ENCODE assay signal across 1 cellular context in the genomic region with DNA sequence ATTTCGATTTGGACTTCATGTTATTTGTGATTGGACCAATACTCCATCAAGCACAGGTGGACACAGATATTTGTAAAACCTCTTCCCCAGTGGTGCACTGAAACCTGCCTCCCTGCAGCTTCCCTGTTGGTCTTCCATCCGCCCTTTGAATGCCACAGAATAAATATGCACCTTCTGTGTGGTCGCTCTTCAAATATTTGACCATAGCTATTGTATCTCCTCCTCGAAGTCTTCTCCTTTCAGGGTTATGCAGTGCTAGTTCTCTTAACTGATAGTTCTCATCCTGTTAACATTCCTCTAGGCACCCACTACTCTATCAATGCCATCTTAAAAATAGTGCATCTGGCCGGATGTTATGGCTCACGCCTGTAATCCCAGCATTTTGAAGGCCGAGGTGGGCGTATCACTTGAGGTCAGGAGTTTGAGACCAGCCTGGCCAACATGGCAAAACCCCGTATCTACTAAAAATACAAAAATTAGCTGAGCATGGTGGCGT.
TF ChIP-seq lines count a peak whose summit lies in the region.

No MANE protein-coding gene starts in this region.

TF ChIP-seq in HepG2, 621 proteins besides CTCF, POLR2A, EP300 and RAD21 (continued from another document and continues in another):
- TF ChIP-seq, protein P1, sequence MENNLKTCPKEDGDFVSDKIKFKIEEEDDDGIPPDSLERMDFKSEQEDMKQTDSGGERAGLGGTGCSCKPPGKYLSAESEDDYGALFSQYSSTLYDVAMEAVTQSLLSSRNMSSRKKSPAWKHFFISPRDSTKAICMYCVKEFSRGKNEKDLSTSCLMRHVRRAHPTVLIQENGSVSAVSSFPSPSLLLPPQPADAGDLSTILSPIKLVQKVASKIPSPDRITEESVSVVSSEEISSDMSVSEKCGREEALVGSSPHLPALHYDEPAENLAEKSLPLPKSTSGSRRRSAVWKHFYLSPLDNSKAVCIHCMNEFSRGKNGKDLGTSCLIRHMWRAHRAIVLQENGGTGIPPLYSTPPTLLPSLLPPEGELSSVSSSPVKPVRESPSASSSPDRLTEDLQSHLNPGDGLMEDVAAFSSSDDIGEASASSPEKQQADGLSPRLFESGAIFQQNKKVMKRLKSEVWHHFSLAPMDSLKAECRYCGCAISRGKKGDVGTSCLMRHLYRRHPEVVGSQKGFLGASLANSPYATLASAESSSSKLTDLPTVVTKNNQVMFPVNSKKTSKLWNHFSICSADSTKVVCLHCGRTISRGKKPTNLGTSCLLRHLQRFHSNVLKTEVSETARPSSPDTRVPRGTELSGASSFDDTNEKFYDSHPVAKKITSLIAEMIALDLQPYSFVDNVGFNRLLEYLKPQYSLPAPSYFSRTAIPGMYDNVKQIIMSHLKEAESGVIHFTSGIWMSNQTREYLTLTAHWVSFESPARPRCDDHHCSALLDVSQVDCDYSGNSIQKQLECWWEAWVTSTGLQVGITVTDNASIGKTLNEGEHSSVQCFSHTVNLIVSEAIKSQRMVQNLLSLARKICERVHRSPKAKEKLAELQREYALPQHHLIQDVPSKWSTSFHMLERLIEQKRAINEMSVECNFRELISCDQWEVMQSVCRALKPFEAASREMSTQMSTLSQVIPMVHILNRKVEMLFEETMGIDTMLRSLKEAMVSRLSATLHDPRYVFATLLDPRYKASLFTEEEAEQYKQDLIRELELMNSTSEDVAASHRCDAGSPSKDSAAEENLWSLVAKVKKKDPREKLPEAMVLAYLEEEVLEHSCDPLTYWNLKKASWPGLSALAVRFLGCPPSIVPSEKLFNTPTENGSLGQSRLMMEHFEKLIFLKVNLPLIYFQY (CRISPR knock-in tag; IDR thresholded peaks at IDR 0.05; ENCODE audit: borderline replicate concordance): peak; percentile 93
- no peak for TF ChIP-seq MAZ (IDR thresholded peaks at IDR 0.05; ENCODE audit: borderline replicate concordance, low read depth, low read length)
- TF ChIP-seq MAZ (CRISPR knock-in tag; IDR thresholded peaks at IDR 0.05; ENCODE audit: low read depth): peak; percentile 40; the same call in 1 of the 2 replicates
- TF ChIP-seq, protein P2, sequence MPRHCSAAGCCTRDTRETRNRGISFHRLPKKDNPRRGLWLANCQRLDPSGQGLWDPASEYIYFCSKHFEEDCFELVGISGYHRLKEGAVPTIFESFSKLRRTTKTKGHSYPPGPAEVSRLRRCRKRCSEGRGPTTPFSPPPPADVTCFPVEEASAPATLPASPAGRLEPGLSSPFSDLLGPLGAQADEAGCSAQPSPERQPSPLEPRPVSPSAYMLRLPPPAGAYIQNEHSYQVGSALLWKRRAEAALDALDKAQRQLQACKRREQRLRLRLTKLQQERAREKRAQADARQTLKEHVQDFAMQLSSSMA (CRISPR knock-in tag; IDR thresholded peaks at IDR 0.05): no peak
- TF ChIP-seq GZF1 (CRISPR knock-in tag; IDR thresholded peaks at IDR 0.05): 0 out of 2 replicates have a peak, but pooled peaks have one; percentile 81
- peak; percentile 97 for TF ChIP-seq GATA4 (IDR thresholded peaks at IDR 0.05; ENCODE audit: borderline replicate concordance, low read depth)
- TF ChIP-seq, protein P3, sequence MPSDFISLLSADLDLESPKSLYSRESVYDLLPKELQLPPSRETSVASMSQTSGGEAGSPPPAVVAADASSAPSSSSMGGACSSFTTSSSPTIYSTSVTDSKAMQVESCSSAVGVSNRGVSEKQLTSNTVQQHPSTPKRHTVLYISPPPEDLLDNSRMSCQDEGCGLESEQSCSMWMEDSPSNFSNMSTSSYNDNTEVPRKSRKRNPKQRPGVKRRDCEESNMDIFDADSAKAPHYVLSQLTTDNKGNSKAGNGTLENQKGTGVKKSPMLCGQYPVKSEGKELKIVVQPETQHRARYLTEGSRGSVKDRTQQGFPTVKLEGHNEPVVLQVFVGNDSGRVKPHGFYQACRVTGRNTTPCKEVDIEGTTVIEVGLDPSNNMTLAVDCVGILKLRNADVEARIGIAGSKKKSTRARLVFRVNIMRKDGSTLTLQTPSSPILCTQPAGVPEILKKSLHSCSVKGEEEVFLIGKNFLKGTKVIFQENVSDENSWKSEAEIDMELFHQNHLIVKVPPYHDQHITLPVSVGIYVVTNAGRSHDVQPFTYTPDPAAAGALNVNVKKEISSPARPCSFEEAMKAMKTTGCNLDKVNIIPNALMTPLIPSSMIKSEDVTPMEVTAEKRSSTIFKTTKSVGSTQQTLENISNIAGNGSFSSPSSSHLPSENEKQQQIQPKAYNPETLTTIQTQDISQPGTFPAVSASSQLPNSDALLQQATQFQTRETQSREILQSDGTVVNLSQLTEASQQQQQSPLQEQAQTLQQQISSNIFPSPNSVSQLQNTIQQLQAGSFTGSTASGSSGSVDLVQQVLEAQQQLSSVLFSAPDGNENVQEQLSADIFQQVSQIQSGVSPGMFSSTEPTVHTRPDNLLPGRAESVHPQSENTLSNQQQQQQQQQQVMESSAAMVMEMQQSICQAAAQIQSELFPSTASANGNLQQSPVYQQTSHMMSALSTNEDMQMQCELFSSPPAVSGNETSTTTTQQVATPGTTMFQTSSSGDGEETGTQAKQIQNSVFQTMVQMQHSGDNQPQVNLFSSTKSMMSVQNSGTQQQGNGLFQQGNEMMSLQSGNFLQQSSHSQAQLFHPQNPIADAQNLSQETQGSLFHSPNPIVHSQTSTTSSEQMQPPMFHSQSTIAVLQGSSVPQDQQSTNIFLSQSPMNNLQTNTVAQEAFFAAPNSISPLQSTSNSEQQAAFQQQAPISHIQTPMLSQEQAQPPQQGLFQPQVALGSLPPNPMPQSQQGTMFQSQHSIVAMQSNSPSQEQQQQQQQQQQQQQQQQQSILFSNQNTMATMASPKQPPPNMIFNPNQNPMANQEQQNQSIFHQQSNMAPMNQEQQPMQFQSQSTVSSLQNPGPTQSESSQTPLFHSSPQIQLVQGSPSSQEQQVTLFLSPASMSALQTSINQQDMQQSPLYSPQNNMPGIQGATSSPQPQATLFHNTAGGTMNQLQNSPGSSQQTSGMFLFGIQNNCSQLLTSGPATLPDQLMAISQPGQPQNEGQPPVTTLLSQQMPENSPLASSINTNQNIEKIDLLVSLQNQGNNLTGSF (CRISPR knock-in tag; IDR thresholded peaks at IDR 0.05): no peak
- no peak; a peak in 1 of 4 replicates for TF ChIP-seq NR2F1 (CRISPR knock-in tag; IDR thresholded peaks at IDR 0.05)
- TF ChIP-seq, protein P4, sequence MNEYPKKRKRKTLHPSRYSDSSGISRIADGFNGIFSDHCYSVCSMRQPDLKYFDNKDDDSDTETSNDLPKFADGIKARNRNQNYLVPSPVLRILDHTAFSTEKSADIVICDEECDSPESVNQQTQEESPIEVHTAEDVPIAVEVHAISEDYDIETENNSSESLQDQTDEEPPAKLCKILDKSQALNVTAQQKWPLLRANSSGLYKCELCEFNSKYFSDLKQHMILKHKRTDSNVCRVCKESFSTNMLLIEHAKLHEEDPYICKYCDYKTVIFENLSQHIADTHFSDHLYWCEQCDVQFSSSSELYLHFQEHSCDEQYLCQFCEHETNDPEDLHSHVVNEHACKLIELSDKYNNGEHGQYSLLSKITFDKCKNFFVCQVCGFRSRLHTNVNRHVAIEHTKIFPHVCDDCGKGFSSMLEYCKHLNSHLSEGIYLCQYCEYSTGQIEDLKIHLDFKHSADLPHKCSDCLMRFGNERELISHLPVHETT (CRISPR knock-in tag; conservative IDR thresholded peaks at IDR 0.05): peak; percentile 37; the same call in 1 of the 2 replicates
- TF ChIP-seq ZNF678 (CRISPR knock-in tag; IDR thresholded peaks at IDR 0.05): no peak
- no peak for TF ChIP-seq ZNF557 (CRISPR knock-in tag; IDR thresholded peaks at IDR 0.05)
- TF ChIP-seq ZNF333 (CRISPR knock-in tag; IDR thresholded peaks at IDR 0.05; ENCODE audit: borderline replicate concordance): no peak
- peak; percentile 86 for TF ChIP-seq ZNF264 (CRISPR knock-in tag; IDR thresholded peaks at IDR 0.05)
- TF ChIP-seq ZNF343 (CRISPR knock-in tag; IDR thresholded peaks at IDR 0.05): 0 out of 2 replicates have a peak, but pooled peaks have one; percentile 59
- peak; percentile 79 for TF ChIP-seq FOSL2 (CRISPR knock-in tag; IDR thresholded peaks at IDR 0.05)
- TF ChIP-seq SMARCE1 (IDR thresholded peaks at IDR 0.05; ENCODE audit: borderline replicate concordance): no peak
- TF ChIP-seq MEIS2 (CRISPR knock-in tag; IDR thresholded peaks at IDR 0.05): peak; percentile 97
- TF ChIP-seq ZNF460 (CRISPR knock-in tag; IDR thresholded peaks at IDR 0.05; ENCODE audit: borderline replicate concordance): no peak
- no peak for TF ChIP-seq SIN3B (IDR thresholded peaks at IDR 0.05; ENCODE audit: low read length)
- 0 out of 2 replicates have a peak, but pooled peaks have one; percentile 31 for TF ChIP-seq CAMTA2 (CRISPR knock-in tag; IDR thresholded peaks at IDR 0.05; ENCODE audit: borderline replicate concordance)
- TF ChIP-seq ZC3H4 (CRISPR knock-in tag; IDR thresholded peaks at IDR 0.05; ENCODE audit: borderline replicate concordance): no peak
- TF ChIP-seq ZNF513 (CRISPR knock-in tag; conservative IDR thresholded peaks at IDR 0.05): no peak; the same call in 1 of the 2 replicates
- no peak for TF ChIP-seq HOXA9 (CRISPR knock-in tag; IDR thresholded peaks at IDR 0.05; ENCODE audit: borderline replicate concordance)
- peak; percentile 57; the same call in 1 of the 2 replicates for TF ChIP-seq KDM1A (CRISPR knock-in tag; IDR thresholded peaks at IDR 0.05)
- no peak for TF ChIP-seq SCMH1 (CRISPR knock-in tag; IDR thresholded peaks at IDR 0.05; ENCODE audit: borderline replicate concordance)
- no peak; the same call in 1 of the 2 replicates for TF ChIP-seq TRIM24 (CRISPR knock-in tag; IDR thresholded peaks at IDR 0.05)
- TF ChIP-seq SP4 (CRISPR knock-in tag; IDR thresholded peaks at IDR 0.05): peak; percentile 61; the same call in 1 of the 2 replicates
- TF ChIP-seq ZNF235 (CRISPR knock-in tag; IDR thresholded peaks at IDR 0.05; ENCODE audit: borderline replicate concordance): no peak
- TF ChIP-seq CHCHD3 (CRISPR knock-in tag; IDR thresholded peaks at IDR 0.05): no peak
- TF ChIP-seq, protein P5, sequence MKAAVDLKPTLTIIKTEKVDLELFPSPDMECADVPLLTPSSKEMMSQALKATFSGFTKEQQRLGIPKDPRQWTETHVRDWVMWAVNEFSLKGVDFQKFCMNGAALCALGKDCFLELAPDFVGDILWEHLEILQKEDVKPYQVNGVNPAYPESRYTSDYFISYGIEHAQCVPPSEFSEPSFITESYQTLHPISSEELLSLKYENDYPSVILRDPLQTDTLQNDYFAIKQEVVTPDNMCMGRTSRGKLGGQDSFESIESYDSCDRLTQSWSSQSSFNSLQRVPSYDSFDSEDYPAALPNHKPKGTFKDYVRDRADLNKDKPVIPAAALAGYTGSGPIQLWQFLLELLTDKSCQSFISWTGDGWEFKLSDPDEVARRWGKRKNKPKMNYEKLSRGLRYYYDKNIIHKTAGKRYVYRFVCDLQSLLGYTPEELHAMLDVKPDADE (CRISPR knock-in tag; IDR thresholded peaks at IDR 0.05): no peak
- TF ChIP-seq, protein P6, sequence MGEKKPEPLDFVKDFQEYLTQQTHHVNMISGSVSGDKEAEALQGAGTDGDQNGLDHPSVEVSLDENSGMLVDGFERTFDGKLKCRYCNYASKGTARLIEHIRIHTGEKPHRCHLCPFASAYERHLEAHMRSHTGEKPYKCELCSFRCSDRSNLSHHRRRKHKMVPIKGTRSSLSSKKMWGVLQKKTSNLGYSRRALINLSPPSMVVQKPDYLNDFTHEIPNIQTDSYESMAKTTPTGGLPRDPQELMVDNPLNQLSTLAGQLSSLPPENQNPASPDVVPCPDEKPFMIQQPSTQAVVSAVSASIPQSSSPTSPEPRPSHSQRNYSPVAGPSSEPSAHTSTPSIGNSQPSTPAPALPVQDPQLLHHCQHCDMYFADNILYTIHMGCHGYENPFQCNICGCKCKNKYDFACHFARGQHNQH (CRISPR knock-in tag; IDR thresholded peaks at IDR 0.05): peak; percentile 82
- TF ChIP-seq ZNF552 (CRISPR knock-in tag; IDR thresholded peaks at IDR 0.05; ENCODE audit: borderline replicate concordance): no peak
- TF ChIP-seq TRIM22 (IDR thresholded peaks at IDR 0.05): no peak
- 0 out of 2 replicates have a peak, but pooled peaks have one; percentile 37 for TF ChIP-seq ZMAT3 (CRISPR knock-in tag; conservative IDR thresholded peaks at IDR 0.05)
- TF ChIP-seq, protein P7, sequence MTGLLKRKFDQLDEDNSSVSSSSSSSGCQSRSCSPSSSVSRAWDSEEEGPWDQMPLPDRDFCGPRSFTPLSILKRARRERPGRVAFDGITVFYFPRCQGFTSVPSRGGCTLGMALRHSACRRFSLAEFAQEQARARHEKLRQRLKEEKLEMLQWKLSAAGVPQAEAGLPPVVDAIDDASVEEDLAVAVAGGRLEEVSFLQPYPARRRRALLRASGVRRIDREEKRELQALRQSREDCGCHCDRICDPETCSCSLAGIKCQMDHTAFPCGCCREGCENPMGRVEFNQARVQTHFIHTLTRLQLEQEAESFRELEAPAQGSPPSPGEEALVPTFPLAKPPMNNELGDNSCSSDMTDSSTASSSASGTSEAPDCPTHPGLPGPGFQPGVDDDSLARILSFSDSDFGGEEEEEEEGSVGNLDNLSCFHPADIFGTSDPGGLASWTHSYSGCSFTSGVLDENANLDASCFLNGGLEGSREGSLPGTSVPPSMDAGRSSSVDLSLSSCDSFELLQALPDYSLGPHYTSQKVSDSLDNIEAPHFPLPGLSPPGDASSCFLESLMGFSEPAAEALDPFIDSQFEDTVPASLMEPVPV (CRISPR knock-in tag; IDR thresholded peaks at IDR 0.05): no peak; the same call in 1 of the 2 replicates
- TF ChIP-seq ZNF562 (CRISPR knock-in tag; IDR thresholded peaks at IDR 0.05; ENCODE audit: borderline replicate concordance): no peak
- TF ChIP-seq ZNF713 (CRISPR knock-in tag; IDR thresholded peaks at IDR 0.05): no peak
- 0 out of 2 replicates have a peak, but pooled peaks have one; percentile 37 for TF ChIP-seq KAT7 (CRISPR knock-in tag; IDR thresholded peaks at IDR 0.05; ENCODE audit: borderline replicate concordance)
- no peak for TF ChIP-seq SETDB1 (CRISPR knock-in tag; IDR thresholded peaks at IDR 0.05; ENCODE audit: borderline replicate concordance)
